ENCODE assay signal across 8 cellular contexts in the genomic region with DNA sequence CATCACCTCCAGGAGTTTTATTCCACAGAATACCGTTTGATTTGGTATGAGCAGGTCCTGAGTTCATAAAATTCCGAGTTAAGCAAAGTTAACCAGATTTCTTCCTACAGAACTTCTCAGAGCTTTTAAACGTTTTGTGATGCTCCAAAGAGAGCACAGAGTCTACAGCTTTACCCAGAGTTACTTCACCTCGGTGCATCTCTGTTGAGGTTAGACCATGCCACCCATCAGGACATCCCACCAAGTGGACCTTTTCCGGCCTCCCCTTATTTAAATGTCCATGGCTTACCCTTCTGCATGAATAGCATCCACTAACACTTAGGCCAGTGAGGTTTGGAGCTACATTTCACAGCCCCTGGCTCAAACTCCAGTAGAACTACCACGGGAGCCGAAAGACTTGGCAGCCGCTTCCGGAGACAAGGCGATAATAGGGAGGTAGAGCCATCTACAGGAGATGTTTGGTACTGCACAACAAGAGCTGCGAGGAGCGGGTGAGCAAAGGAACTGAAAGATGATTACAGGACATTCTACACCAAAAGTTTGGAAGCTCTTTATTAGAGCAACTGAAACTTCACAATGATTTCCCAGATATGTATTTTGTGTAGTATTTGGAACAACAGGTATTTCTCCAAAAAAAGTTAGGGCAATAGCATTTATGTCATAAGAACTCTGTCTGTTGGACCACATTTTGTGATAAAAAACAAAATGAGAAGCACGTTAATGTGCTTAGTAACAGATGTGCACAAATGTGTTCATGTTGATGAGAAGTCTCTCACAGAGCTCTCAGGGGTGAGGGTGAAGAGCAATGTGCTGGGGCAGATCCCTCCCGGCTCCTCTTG.
A peak's percentile ranks its signal among the peaks of the same experiment; 100 is the strongest.
DNase-seq lines count a peak whose midpoint lies in the region; ATAC-seq and TF ChIP-seq lines count a peak whose summit lies in the region.

No MANE protein-coding gene starts in this region.

- no peaks in the 10 kb centered on the region for H3K36me3 Mint-ChIP-seq in GM23338 (ENCODE audit: low read depth)
- H3K36me3 Mint-ChIP-seq in activated naive CD4-positive, alpha-beta T cell treated with anti-CD3 and anti-CD28 coated beads for 36 hours (ENCODE audit: low read depth): no peaks in the 10 kb centered on the region

- no peaks in the 10 kb centered on the region for H3K4me1 ChIP-seq in GM23338 (ENCODE audit: insufficient read depth)

- H2AFZ ChIP-seq in GM23338: no peak overlapping the region

- H3K4me1 Mint-ChIP-seq in GM23338: no peaks in the 10 kb centered on the region
- no peaks in the 10 kb centered on the region for H3K4me1 Mint-ChIP-seq in activated naive CD4-positive, alpha-beta T cell treated with anti-CD3 and anti-CD28 coated beads for 36 hours (ENCODE audit: low read depth)

- peak; percentile 90 for ATAC-seq in GM23338

- H3K9me3 Mint-ChIP-seq in GM23338: no peaks in the 10 kb centered on the region
- H3K9me3 Mint-ChIP-seq in activated naive CD4-positive, alpha-beta T cell treated with anti-CD3 and anti-CD28 coated beads for 36 hours: no peaks in the 10 kb centered on the region

- H3K36me3 ChIP-seq in GM23338 (ENCODE audit: insufficient read depth): no peaks in the 10 kb centered on the region

- H4K20me1 ChIP-seq in GM23338 (replicated peaks; ENCODE audit: insufficient read depth): no peaks in the 10 kb centered on the region

- H3K27me3 ChIP-seq in GM23338 (ENCODE audit: insufficient read depth): no peaks in the 10 kb centered on the region

- no peak overlapping the region for H3K4me2 ChIP-seq in GM23338

- H3K27ac Mint-ChIP-seq in GM23338: no peak overlapping the region
- no peak overlapping the region for H3K27ac Mint-ChIP-seq in activated naive CD4-positive, alpha-beta T cell treated with anti-CD3 and anti-CD28 coated beads for 36 hours

- H3K79me2 ChIP-seq in GM23338 (replicated peaks; ENCODE audit: insufficient read depth): no peaks in the 10 kb centered on the region

- H3F3A ChIP-seq in GM23338 (replicated peaks; ENCODE audit: low read depth): no peaks in the 10 kb centered on the region

- intact Hi-C loops in activated naive CD4-positive, alpha-beta T cell treated with anti-CD3 and anti-CD28 coated beads for 36 hours (cut with micrococcal nuclease): loop anchor here (1.0 to 5.0 kb wide), 5 partner anchors 17 to 447 kb away; no protein-coding TSS in a partner anchor

- H3K4me3 Mint-ChIP-seq in GM23338: no peak overlapping the region
- no peak overlapping the region for H3K4me3 Mint-ChIP-seq in activated naive CD4-positive, alpha-beta T cell treated with anti-CD3 and anti-CD28 coated beads for 36 hours

- peak; percentile 87 to 90 for TF ChIP-seq CTCF in GM23338 (conservative IDR thresholded peaks at IDR 0.05; ENCODE audit: low read depth in 2 of 2)
- peak; percentile 92 for TF ChIP-seq CTCF in LNCAP (IDR thresholded peaks at IDR 0.05)

- H3K27ac ChIP-seq in GM23338 (ENCODE audit: low read depth): no peak overlapping the region

- H3K9me2 ChIP-seq in GM23338 (ENCODE audit: insufficient read depth): no peaks in the 10 kb centered on the region

- no peak overlapping the region for H3K4me3 ChIP-seq in GM23338

- peaks cover 3% of the 10 kb centered on the region for H3K27me3 Mint-ChIP-seq in GM23338 (ENCODE audit: insufficient read depth, low read depth, poor library complexity)
- peaks cover 4% of the 10 kb centered on the region for H3K27me3 Mint-ChIP-seq in activated naive CD4-positive, alpha-beta T cell treated with anti-CD3 and anti-CD28 coated beads for 36 hours (ENCODE audit: low read depth)

- CTCF ChIA-PET in activated naive CD4-positive, alpha-beta T cell treated with anti-CD3 and anti-CD28 coated beads for 36 hours (lab: Charles Lee): interaction anchor here (0.6 to 2.0 kb wide), 23 partner anchors 10 to 1999 kb away, joined by 3 to 28 read pairs (median 3); no protein-coding TSS in a partner anchor

- DNase-seq in GM04503 (ENCODE audit: low read depth) (peak; percentile 8), GM23338 (ENCODE audit: low spot score) (peak; percentile 87), RKO (ENCODE audit: low spot score) (peak; percentile 74), glomerular endothelial cell (ENCODE audit: extremely low read depth, low read depth, low spot score) (peak; percentile 33), pons (ENCODE audit: low spot score) (peak; percentile 68), cerebellar nuclear complex (lab: John Stamatoyannopoulos, UW) (no peak)
- DNase-seq in activated naive CD4-positive, alpha-beta T cell treated with anti-CD3 and anti-CD28 coated beads for 36 hours: peak; percentile 73

TF ChIP-seq in GM23338, 12 proteins besides CTCF, POLR2A, EP300 and RAD21:
- TF ChIP-seq, protein P1, sequence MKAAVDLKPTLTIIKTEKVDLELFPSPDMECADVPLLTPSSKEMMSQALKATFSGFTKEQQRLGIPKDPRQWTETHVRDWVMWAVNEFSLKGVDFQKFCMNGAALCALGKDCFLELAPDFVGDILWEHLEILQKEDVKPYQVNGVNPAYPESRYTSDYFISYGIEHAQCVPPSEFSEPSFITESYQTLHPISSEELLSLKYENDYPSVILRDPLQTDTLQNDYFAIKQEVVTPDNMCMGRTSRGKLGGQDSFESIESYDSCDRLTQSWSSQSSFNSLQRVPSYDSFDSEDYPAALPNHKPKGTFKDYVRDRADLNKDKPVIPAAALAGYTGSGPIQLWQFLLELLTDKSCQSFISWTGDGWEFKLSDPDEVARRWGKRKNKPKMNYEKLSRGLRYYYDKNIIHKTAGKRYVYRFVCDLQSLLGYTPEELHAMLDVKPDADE (IDR thresholded peaks at IDR 0.05): no peak
- no peak for TF ChIP-seq JUNB (IDR thresholded peaks at IDR 0.05; ENCODE audit: unreplicated experiment)
- TF ChIP-seq, protein P2, sequence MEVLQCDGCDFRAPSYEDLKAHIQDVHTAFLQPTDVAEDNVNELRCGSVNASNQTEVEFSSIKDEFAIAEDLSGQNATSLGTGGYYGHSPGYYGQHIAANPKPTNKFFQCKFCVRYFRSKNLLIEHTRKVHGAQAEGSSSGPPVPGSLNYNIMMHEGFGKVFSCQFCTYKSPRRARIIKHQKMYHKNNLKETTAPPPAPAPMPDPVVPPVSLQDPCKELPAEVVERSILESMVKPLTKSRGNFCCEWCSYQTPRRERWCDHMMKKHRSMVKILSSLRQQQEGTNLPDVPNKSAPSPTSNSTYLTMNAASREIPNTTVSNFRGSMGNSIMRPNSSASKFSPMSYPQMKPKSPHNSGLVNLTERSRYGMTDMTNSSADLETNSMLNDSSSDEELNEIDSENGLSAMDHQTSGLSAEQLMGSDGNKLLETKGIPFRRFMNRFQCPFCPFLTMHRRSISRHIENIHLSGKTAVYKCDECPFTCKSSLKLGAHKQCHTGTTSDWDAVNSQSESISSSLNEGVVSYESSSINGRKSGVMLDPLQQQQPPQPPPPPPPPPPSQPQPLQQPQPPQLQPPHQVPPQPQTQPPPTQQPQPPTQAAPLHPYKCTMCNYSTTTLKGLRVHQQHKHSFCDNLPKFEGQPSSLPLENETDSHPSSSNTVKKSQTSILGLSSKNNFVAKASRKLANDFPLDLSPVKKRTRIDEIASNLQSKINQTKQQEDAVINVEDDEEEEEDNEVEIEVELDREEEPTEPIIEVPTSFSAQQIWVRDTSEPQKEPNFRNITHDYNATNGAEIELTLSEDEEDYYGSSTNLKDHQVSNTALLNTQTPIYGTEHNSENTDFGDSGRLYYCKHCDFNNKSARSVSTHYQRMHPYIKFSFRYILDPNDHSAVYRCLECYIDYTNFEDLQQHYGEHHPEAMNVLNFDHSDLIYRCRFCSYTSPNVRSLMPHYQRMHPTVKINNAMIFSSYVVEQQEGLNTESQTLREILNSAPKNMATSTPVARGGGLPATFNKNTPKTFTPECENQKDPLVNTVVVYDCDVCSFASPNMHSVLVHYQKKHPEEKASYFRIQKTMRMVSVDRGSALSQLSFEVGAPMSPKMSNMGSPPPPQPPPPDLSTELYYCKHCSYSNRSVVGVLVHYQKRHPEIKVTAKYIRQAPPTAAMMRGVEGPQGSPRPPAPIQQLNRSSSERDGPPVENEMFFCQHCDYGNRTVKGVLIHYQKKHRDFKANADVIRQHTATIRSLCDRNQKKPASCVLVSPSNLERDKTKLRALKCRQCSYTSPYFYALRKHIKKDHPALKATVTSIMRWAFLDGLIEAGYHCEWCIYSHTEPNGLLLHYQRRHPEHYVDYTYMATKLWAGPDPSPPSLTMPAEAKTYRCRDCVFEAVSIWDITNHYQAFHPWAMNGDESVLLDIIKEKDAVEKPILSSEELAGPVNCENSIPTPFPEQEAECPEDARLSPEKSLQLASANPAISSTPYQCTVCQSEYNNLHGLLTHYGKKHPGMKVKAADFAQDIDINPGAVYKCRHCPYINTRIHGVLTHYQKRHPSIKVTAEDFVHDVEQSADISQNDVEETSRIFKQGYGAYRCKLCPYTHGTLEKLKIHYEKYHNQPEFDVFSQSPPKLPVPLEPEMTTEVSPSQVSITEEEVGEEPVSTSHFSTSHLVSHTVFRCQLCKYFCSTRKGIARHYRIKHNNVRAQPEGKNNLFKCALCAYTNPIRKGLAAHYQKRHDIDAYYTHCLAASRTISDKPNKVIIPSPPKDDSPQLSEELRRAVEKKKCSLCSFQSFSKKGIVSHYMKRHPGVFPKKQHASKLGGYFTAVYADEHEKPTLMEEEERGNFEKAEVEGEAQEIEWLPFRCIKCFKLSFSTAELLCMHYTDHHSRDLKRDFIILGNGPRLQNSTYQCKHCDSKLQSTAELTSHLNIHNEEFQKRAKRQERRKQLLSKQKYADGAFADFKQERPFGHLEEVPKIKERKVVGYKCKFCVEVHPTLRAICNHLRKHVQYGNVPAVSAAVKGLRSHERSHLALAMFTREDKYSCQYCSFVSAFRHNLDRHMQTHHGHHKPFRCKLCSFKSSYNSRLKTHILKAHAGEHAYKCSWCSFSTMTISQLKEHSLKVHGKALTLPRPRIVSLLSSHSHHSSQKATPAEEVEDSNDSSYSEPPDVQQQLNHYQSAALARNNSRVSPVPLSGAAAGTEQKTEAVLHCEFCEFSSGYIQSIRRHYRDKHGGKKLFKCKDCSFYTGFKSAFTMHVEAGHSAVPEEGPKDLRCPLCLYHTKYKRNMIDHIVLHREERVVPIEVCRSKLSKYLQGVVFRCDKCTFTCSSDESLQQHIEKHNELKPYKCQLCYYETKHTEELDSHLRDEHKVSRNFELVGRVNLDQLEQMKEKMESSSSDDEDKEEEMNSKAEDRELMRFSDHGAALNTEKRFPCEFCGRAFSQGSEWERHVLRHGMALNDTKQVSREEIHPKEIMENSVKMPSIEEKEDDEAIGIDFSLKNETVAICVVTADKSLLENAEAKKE (CRISPR knock-in tag; IDR thresholded peaks at IDR 0.05): no peak
- no peak for TF ChIP-seq EZH2phosphoT487 (IDR thresholded peaks at IDR 0.05; ENCODE audit: unreplicated experiment)

Comparison
In these comparisons a context has a peak if more than half of its experiments do, and no peak if none do; other contexts are left out.
1. DNase-seq: peak in GM04503 (single experiment), GM23338 (single experiment), RKO (single experiment), activated naive CD4-positive, alpha-beta T cell treated with anti-CD3 and anti-CD28 coated beads for 36 hours (single experiment), glomerular endothelial cell (single experiment) and pons (single experiment); none in cerebellar nuclear complex (0 of 2).